Comparison of ENCODE assay signal across 10 cellular contexts in genomic region chr3:184565421-184566211, GRCh38. TPM values are rescaled to one million over a fixed set of nuclear protein-coding genes. Genes with fewer than 3 reads are reported as not detected.
DNase-seq lines count a peak whose midpoint lies in the region; ATAC-seq, FAIRE-seq and TF ChIP-seq lines count a peak whose summit lies in the region.
"Had no signal": no experiment of that assay in that cellular context is flagged by ENCODE, and none has a peak within 500 bp of the region (broad histone marks: within the 10 kb centered on the region; RNA-seq: fewer than 3 reads in every experiment).

No MANE protein-coding gene starts in this region.

- H3K4me1 ChIP-seq in HCT116 (ENCODE audit: control insufficient read depth in 1 of 2, insufficient read depth in 2 of 2, low read length in 2 of 2), result peaks cover 37 to 63% of the 10 kb centered on the region in 2 experiments
- H3K4me1 ChIP-seq in stomach smooth muscle (ENCODE audit: control insufficient read depth, insufficient read depth, low read length), result peaks cover 84% of the 10 kb centered on the region

- no peaks in the 10 kb centered on the region for H4K20me1 ChIP-seq in HCT116 (ENCODE audit: insufficient read depth)

- H3K4me3 ChIP-seq in HCT116 (replicated peaks in 1 of 2; ENCODE audit: low read depth in 1 of 2, low read length in 2 of 2) (peak overlapping the region in 1 of 2 experiments; percentile 36; a peak in 2 of 4 replicates), stomach smooth muscle (ENCODE audit: low read length in 2 of 2) (peak overlapping the region; percentile 50 to 55)

- H3K27ac ChIP-seq in HCT116 (ENCODE audit: low read depth, low read length) (peak overlapping the region; percentile 75), stomach smooth muscle (ENCODE audit: low read length) (peak overlapping the region; percentile 87)

- H3K36me3 ChIP-seq in HCT116 (ENCODE audit: control insufficient read depth in 1 of 2, insufficient read depth in 2 of 2, low read length in 2 of 2), result no peaks in the 10 kb centered on the region
- H3K36me3 ChIP-seq in stomach smooth muscle (ENCODE audit: control insufficient read depth in 2 of 2, insufficient read depth in 2 of 2, low read length in 2 of 2), result no peaks in the 10 kb centered on the region

- no peaks in the 10 kb centered on the region for H3K36me3 Mint-ChIP-seq in activated T-cell treated with anti-CD3 and anti-CD28 coated beads, Interleukin-2, amount 50 U/mL, for 4 hours (ENCODE audit: insufficient read depth)

- DNase-seq in HCT116 (ENCODE audit: low read depth, low spot score), result peak; percentile 60
- DNase-seq in RPMI8226, result peak; percentile 30
- DNase-seq in glomerular visceral epithelial cell (ENCODE audit: extremely low spot score), result peak; percentile 26
- no peak for DNase-seq in GM12891 (ENCODE audit: insufficient read length, low spot score)
- DNase-seq in stimulated activated CD8-positive, alpha-beta memory T cell treated with anti-CD3 and anti-CD28 coated beads, Interleukin-4, amount 100 ng/mL, for 48 hours, result no peak
- no peak for DNase-seq in activated T-cell treated with anti-CD3 and anti-CD28 coated beads, Interleukin-2, amount 50 U/mL, for 4 hours

- H3K9me2 ChIP-seq in HCT116 (ENCODE audit: insufficient read depth), result no peaks in the 10 kb centered on the region

- peaks cover 3% of the 10 kb centered on the region; the same call in 1 of the 2 replicates for H3K79me2 ChIP-seq in HCT116 (ENCODE audit: insufficient read depth, low read length)

- intact Hi-C loops in HCT116 (cut with micrococcal nuclease), result no loop called here

- CTCF ChIA-PET in HCT116 (lab: Charles Lee), result interaction anchor here (0.7 to 1.5 kb wide), 2 partner anchors 9 to 213 kb away, joined by 3 to 5 read pairs; no protein-coding TSS in a partner anchor

- H3K27me3 Mint-ChIP-seq in activated T-cell treated with anti-CD3 and anti-CD28 coated beads, Interleukin-2, amount 50 U/mL, for 4 hours (ENCODE audit: low read depth), result peaks cover 46% of the 10 kb centered on the region

- RAD21 ChIA-PET in HCT116 (lab: Charles Lee; ENCODE audit: low non-redundant PET in 1 of 2, low total read pairs in 2 of 2, uncharacterized antibody in 2 of 2, unreplicated experiment in 2 of 2), result no interaction called here

- no peaks in the 10 kb centered on the region for H3K9me3 Mint-ChIP-seq in activated T-cell treated with anti-CD3 and anti-CD28 coated beads, Interleukin-2, amount 50 U/mL, for 4 hours
- H3K9me3 Mint-ChIP-seq: dendritic cell treated with granulocyte-macrophage colony-stimulating factor and Interleukin-4, amounts not matched to agents 40 ng/mL and 50 ng/mL, for 4 days; stimulated activated naive CD8-positive, alpha-beta T cell treated with anti-CD3 and anti-CD28 coated beads, Interleukin-15, Interleukin-2, amounts not matched to agents 100 ng/mL and 50 ng/mL, for 24 hours had no signal

- FAIRE-seq in GM12891 (lab: Jason Lieb, UNC), result no peak

- TF ChIP-seq RAD21 in HCT116 (IDR thresholded peaks at IDR 0.05; ENCODE audit: low read depth), result no peak

- H3K27me3 ChIP-seq in HCT116 (ENCODE audit: insufficient read depth, low read length) (no peaks in the 10 kb centered on the region), stomach smooth muscle (ENCODE audit: control insufficient read depth in 1 of 2, insufficient read depth in 2 of 2, low read length in 2 of 2) (no peaks in the 10 kb centered on the region)

- peak overlapping the region; percentile 96 for H3K4me2 ChIP-seq in HCT116 (ENCODE audit: low read length)

- TF ChIP-seq CTCF in HCT116 (IDR thresholded peaks at IDR 0.05 in 2 of 3, conservative IDR thresholded peaks at IDR 0.05 in 1 of 3; ENCODE audit: borderline replicate concordance in 1 of 3, insufficient read depth in 1 of 3, low read depth in 2 of 3, low read length in 2 of 3), result no peak

- H3K9me3 ChIP-seq in HCT116 (ENCODE audit: control insufficient read depth in 1 of 2, insufficient read depth in 1 of 2, low read depth in 1 of 2, low read length in 2 of 2) (no peaks in the 10 kb centered on the region), stomach smooth muscle (ENCODE audit: control insufficient read depth in 2 of 2, low read length in 2 of 2) (no peaks in the 10 kb centered on the region)

- H3K9ac ChIP-seq in HCT116 (ENCODE audit: low read length) (peak overlapping the region; percentile 54), stomach smooth muscle (ENCODE audit: low read length in 2 of 2) (peak overlapping the region; percentile 46 to 69)

- POLR2A ChIA-PET in HCT116 (lab: Charles Lee), result interaction anchor here (0.5 kb wide), 1 partner anchor 208 kb away, joined by 8 read pairs; no protein-coding TSS in a partner anchor

- no TSS peak for BruUV-seq in HCT116 (replicated peaks; lab: Mats Ljungman, UMichigan)

- no peak overlapping the region for H3K4me3 Mint-ChIP-seq in activated T-cell treated with anti-CD3 and anti-CD28 coated beads, Interleukin-2, amount 50 U/mL, for 4 hours
- H3K4me3 Mint-ChIP-seq: dendritic cell treated with granulocyte-macrophage colony-stimulating factor and Interleukin-4, amounts not matched to agents 40 ng/mL and 50 ng/mL, for 4 days; stimulated activated naive CD8-positive, alpha-beta T cell treated with anti-CD3 and anti-CD28 coated beads, Interleukin-15, Interleukin-2, amounts not matched to agents 100 ng/mL and 50 ng/mL, for 24 hours had no signal

- ATAC-seq in HCT116 (peak; percentile 13), HG03108 (IDR thresholded peaks at IDR 0.05; ENCODE audit: unreplicated experiment) (no peak)
- no peak for ATAC-seq in activated T-cell treated with anti-CD3 and anti-CD28 coated beads, Interleukin-2, amount 50 U/mL, for 4 hours

- no peak for TF ChIP-seq POLR2A in HCT116 (IDR thresholded peaks at IDR 0.05; ENCODE audit: borderline replicate concordance, extremely low read depth, insufficient read depth, insufficient read length)
- no peak for TF ChIP-seq POLR2A in GM12891 (IDR thresholded peaks at IDR 0.05; ENCODE audit: low read depth, low read length)

- H2AFZ ChIP-seq in HCT116 (ENCODE audit: low read depth, low read length, poor library complexity, severe bottlenecking), result no peak overlapping the region

- peaks cover 18% of the 10 kb centered on the region for H3K4me1 Mint-ChIP-seq in activated T-cell treated with anti-CD3 and anti-CD28 coated beads, Interleukin-2, amount 50 U/mL, for 4 hours (ENCODE audit: low read depth)

TF ChIP-seq in HCT116, 20 proteins besides CTCF, POLR2A, EP300 and RAD21:
- TF ChIP-seq ATF3 (IDR thresholded peaks at IDR 0.05), result no peak
- TF ChIP-seq SIN3A (IDR thresholded peaks at IDR 0.05; ENCODE audit: low read depth), result no peak
- TF ChIP-seq POLR2AphosphoS5 (IDR thresholded peaks at IDR 0.05; ENCODE audit: low read depth, low read length), result 0 out of 2 replicates have a peak, but pooled peaks have one; percentile 34

TF ChIP-seq in GM12891, 5 proteins besides CTCF, POLR2A, EP300 and RAD21:
- TF ChIP-seq POLR2AphosphoS5 (IDR thresholded peaks at IDR 0.05; ENCODE audit: low read depth, low read length) (no peak), SPI1 (IDR thresholded peaks at IDR 0.05; ENCODE audit: low read depth, low read length) (no peak), TAF1 (IDR thresholded peaks at IDR 0.05; ENCODE audit: low read depth, low read length) (no peak)

RNA-seq across cellular contexts. Expression of gene EPHB3, which starts 4.0 kb away (rescaled TPM):
- 6.5 TPM for total RNA-seq in HCT116 (2021; ENCODE audit: unreplicated experiment)
- polyA plus RNA-seq in HCT116 (2012), result 7.2 and 8.9 TPM in 2 replicates
- polyA plus RNA-seq in GM12891 (2012; ENCODE audit: low read depth, missing spikeins), result not detected
- under 1 TPM in 1 of 3 donors, not detected in 2; 0.15 TPM for total RNA-seq in activated T-cell treated with anti-CD3 and anti-CD28 coated beads, Interleukin-2, amount 50 U/mL, for 4 hours

Comparison
In these comparisons a context has a peak if more than half of its experiments do, and no peak if none do; other contexts are left out.
1. DNase-seq: peak in HCT116 (single experiment), RPMI8226 (single experiment) and glomerular visceral epithelial cell (single experiment); none in GM12891 (single experiment), stimulated activated CD8-positive, alpha-beta memory T cell treated with anti-CD3 and anti-CD28 coated beads, Interleukin-4, amount 100 ng/mL, for 48 hours (single experiment) and activated T-cell treated with anti-CD3 and anti-CD28 coated beads, Interleukin-2, amount 50 U/mL, for 4 hours (single experiment).